In genomic region chr22:37757663-37758062, GRCh38 we compare ENCODE assay signal across 19 cellular contexts. TPM values are rescaled to one million over a fixed set of nuclear protein-coding genes. Genes with fewer than 3 reads are reported as not detected.
DNase-seq lines count a peak whose midpoint lies in the region; ATAC-seq, FAIRE-seq and TF ChIP-seq lines count a peak whose summit lies in the region.
"Had no signal": no experiment of that assay in that cellular context is flagged by ENCODE, and none has a peak within 500 bp of the region (broad histone marks: within the 10 kb centered on the region; RNA-seq: fewer than 3 reads in every experiment).

No MANE protein-coding gene starts in this region.

- H2AK5ac ChIP-seq in neuronal stem cell (ENCODE audit: low read depth, low read length), result no peak overlapping the region

- no peak overlapping the region for H4K91ac ChIP-seq in neuronal stem cell (ENCODE audit: low read depth, low read length, poor library complexity)

- BruUV-seq in HepG2 (replicated peaks; lab: Mats Ljungman, UMichigan) (no TSS peak), K562 (replicated peaks; lab: Mats Ljungman, UMichigan) (no TSS peak)

- H3K4me2 ChIP-seq in HepG2 (ENCODE audit: low read depth, low read length) (no peak overlapping the region), K562 (ENCODE audit: insufficient read depth, low read length) (no peak overlapping the region), neuronal stem cell (ENCODE audit: insufficient read depth, low read length, poor library complexity, severe bottlenecking) (no peak overlapping the region)

- intact Hi-C loops in HepG2 (cut with micrococcal nuclease; ENCODE audit: unreplicated experiment), result no loop called here
- intact Hi-C loops in right lobe of liver (cut with DNase I), result no loop called here
- intact Hi-C loops in K562 (cut with micrococcal nuclease), result no loop called here

- WGBS in HepG2 (ENCODE audit: low lambda C conversion rate), result 97% methylated on average over 11 of the region's 27 CpGs
- 100% methylated on average over 6 of the region's 27 CpGs for WGBS in right lobe of liver (ENCODE audit: insufficient coverage, low coverage, low lambda C conversion rate, missing lambda C conversion rate)
- WGBS in K562 (ENCODE audit: insufficient coverage, low coverage, missing lambda C conversion rate), result 87% methylated on average over 6 of the region's 27 CpGs
- no CpG with 5 or more reads among the region's 27 CpGs for WGBS in neuronal stem cell (ENCODE audit: extremely low coverage in 2 of 2, insufficient read length in 2 of 2, insufficient replicate concordance in 1 of 2), 2 donors

- H2BK15ac ChIP-seq in neuronal stem cell (ENCODE audit: low read length), result no peak overlapping the region

- H3K9me3 ChIP-seq in HepG2 (ENCODE audit: low read length) (no peaks in the 10 kb centered on the region), right lobe of liver (no peaks in the 10 kb centered on the region), K562 (replicated peaks; ENCODE audit: control insufficient read depth, insufficient read depth, low read depth, low read length) (no peaks in the 10 kb centered on the region), neuronal stem cell (replicated peaks in 1 of 2; ENCODE audit: control insufficient read depth in 2 of 2, insufficient read depth in 1 of 2, low read depth in 1 of 2, low read length in 2 of 2) (no peaks in the 10 kb centered on the region)
- H3K9me3 ChIP-seq: BE2C, HAP-1 had no signal

- CTCF ChIA-PET in HepG2 (lab: Yijun Ruan, JAX; ENCODE audit: low intra/inter-chr PET ratio, low total read pairs) (no interaction called here), K562 (lab: Yijun Ruan, JAX; ENCODE audit: low intra/inter-chr PET ratio) (no interaction called here)

- TF ChIP-seq CTCF in HepG2 (CRISPR knock-in tag; IDR thresholded peaks at IDR 0.05), result no peak
- no peak for TF ChIP-seq CTCF in right lobe of liver (IDR thresholded peaks at IDR 0.05)
- TF ChIP-seq CTCF in K562 (IDR thresholded peaks at IDR 0.05 in 2 of 3, conservative IDR thresholded peaks at IDR 0.05 in 1 of 3; ENCODE audit: insufficient read depth in 2 of 3, low read depth in 1 of 3, low read length in 3 of 3), result no peak

- H3K4ac ChIP-seq in neuronal stem cell (ENCODE audit: low read length), result no peak overlapping the region

- H3K79me2 ChIP-seq in HepG2 (ENCODE audit: insufficient read depth, low read length) (no peaks in the 10 kb centered on the region), K562 (ENCODE audit: control insufficient read depth, insufficient read depth, low read length) (no peaks in the 10 kb centered on the region)

- no peak overlapping the region for H2BK120ac ChIP-seq in neuronal stem cell (ENCODE audit: low read depth, low read length)

- TF ChIP-seq EP300 in HepG2 (IDR thresholded peaks at IDR 0.05; ENCODE audit: low read depth in 2 of 2, low read length in 2 of 2) (no peak), HepG2 (CRISPR knock-in tag; IDR thresholded peaks at IDR 0.05; ENCODE audit: borderline replicate concordance) (no peak), K562 (IDR thresholded peaks at IDR 0.05; ENCODE audit: low read length) (no peak)

- H3K18ac ChIP-seq in neuronal stem cell (ENCODE audit: low read length), result no peak overlapping the region

- H3K9me1 ChIP-seq in K562 (ENCODE audit: control insufficient read depth, insufficient read depth, low read length), result no peaks in the 10 kb centered on the region

- H3K4me3 ChIP-seq in HepG2 (replicated peaks in 1 of 3; ENCODE audit: insufficient read depth in 1 of 3, low read depth in 2 of 3, low read length in 3 of 3) (no peak overlapping the region), right lobe of liver (no peak overlapping the region), K562 (no peak overlapping the region), neuronal stem cell (ENCODE audit: low read length in 2 of 2) (no peak overlapping the region)
- H3K4me3 ChIP-seq: GM23248, HAP-1 had no signal

- H3K36me3 ChIP-seq in HepG2 (replicated peaks in 1 of 2; ENCODE audit: control insufficient read depth in 1 of 2, insufficient read depth in 2 of 2, low read length in 2 of 2) (peaks cover 2 to 47% of the 10 kb centered on the region in 2 experiments), right lobe of liver (peaks cover 0 to 23% (median 14%) of the 10 kb centered on the region in 4 donors), K562 (ENCODE audit: control insufficient read depth, insufficient read depth, low read length) (peaks cover 2% of the 10 kb centered on the region; the same call in 1 of the 3 replicates), neuronal stem cell (replicated peaks in 1 of 2; ENCODE audit: control insufficient read depth in 2 of 2, insufficient read depth in 2 of 2, low read length in 2 of 2) (peaks cover 38 to 95% of the 10 kb centered on the region in 2 donors)

- no peaks in the 10 kb centered on the region for H4K20me1 ChIP-seq in HepG2 (ENCODE audit: insufficient read depth, low read length)
- no peaks in the 10 kb centered on the region for H4K20me1 ChIP-seq in K562 (replicated peaks; ENCODE audit: control insufficient read depth, insufficient read depth, low read length)

- in situ Hi-C loops in HepG2 (cut with HindIII; ENCODE audit: extremely low pct_ligation_motif_present, low pct_unique_long_range_greater_than_20kb), result no loop called here
- in situ Hi-C loops in K562 (cut with MboI), result no loop called here

- no peak overlapping the region for H3K27ac ChIP-seq in HepG2 (ENCODE audit: extremely low read length, insufficient read depth, low read length)
- H3K27ac ChIP-seq in right lobe of liver, result no peak overlapping the region
- H3K27ac ChIP-seq in K562 (ENCODE audit: extremely low read depth, low read depth, low read length), result no peak overlapping the region
- H3K27ac ChIP-seq in neuronal stem cell (replicated peaks; ENCODE audit: low read length), result no peak overlapping the region
- H3K27ac ChIP-seq: GM23248, HL-60 had no signal

- H2BK5ac ChIP-seq in neuronal stem cell (ENCODE audit: low read length), result peak overlapping the region; percentile 24

- no peaks in the 10 kb centered on the region for H3K79me1 ChIP-seq in neuronal stem cell (ENCODE audit: low read depth, low read length)

- H3K9ac ChIP-seq in HepG2 (ENCODE audit: insufficient read depth, low read depth, low read length) (no peak overlapping the region), K562 (ENCODE audit: insufficient read depth in 1 of 2, low read depth in 2 of 2, low read length in 2 of 2) (no peak overlapping the region), neuronal stem cell (ENCODE audit: low read depth, low read length, poor library complexity) (peak overlapping the region; percentile 4)
- H3K9ac ChIP-seq: GM23248 had no signal

- H2AFZ ChIP-seq in HepG2 (ENCODE audit: low read length) (no peak overlapping the region), K562 (ENCODE audit: low read depth, low read length) (no peak overlapping the region), neuronal stem cell (ENCODE audit: low read length) (no peak overlapping the region)
- H2AFZ ChIP-seq: GM23248 had no signal

- H3K4me1 ChIP-seq in HepG2 (ENCODE audit: insufficient read depth, low read length) (peaks cover 56% of the 10 kb centered on the region), right lobe of liver (peaks cover 0 to 41% (median 18%) of the 10 kb centered on the region in 4 donors), K562 (replicated peaks in 1 of 2; ENCODE audit: control insufficient read depth in 2 of 2, insufficient read depth in 2 of 2, low read length in 2 of 2) (peaks cover 12 to 26% of the 10 kb centered on the region in 2 experiments), neuronal stem cell (ENCODE audit: control insufficient read depth in 2 of 2, insufficient read depth in 1 of 2, low read depth in 1 of 2, low read length in 2 of 2) (peaks cover 0 to 2% of the 10 kb centered on the region in 2 donors)
- H3K4me1 ChIP-seq: HAP-1 had no signal

- H3K14ac ChIP-seq in neuronal stem cell (ENCODE audit: low read length), result no peak overlapping the region

- FAIRE-seq in HepG2 (lab: Jason Lieb, UNC) (no peak), K562 (lab: Jason Lieb, UNC) (no peak)
- FAIRE-seq: A204.1, GM12892, GM18507 had no signal

- TF ChIP-seq RAD21 in HepG2 (CRISPR knock-in tag; IDR thresholded peaks at IDR 0.05) (no peak), K562 (CRISPR knock-in tag; conservative IDR thresholded peaks at IDR 0.05 in 1 of 2, IDR thresholded peaks at IDR 0.05 in 1 of 2) (no peak)

- TF ChIP-seq POLR2A in HepG2 (IDR thresholded peaks at IDR 0.05; ENCODE audit: insufficient read depth in 1 of 2, low read depth in 2 of 2, low read length in 2 of 2) (no peak), right lobe of liver (IDR thresholded peaks at IDR 0.05) (no peak), K562 (conservative IDR thresholded peaks at IDR 0.05) (no peak)

- H2BK12ac ChIP-seq in neuronal stem cell (ENCODE audit: low read length), result no peak overlapping the region

- H3K27me3 ChIP-seq in HepG2 (ENCODE audit: control insufficient read depth in 1 of 2, insufficient read depth in 2 of 2, low read length in 2 of 2), result no peaks in the 10 kb centered on the region
- H3K27me3 ChIP-seq in right lobe of liver, result no peaks in the 10 kb centered on the region
- no peaks in the 10 kb centered on the region for H3K27me3 ChIP-seq in K562 (ENCODE audit: control insufficient read depth in 2 of 2, insufficient read depth in 2 of 2, low read length in 2 of 2)
- no peaks in the 10 kb centered on the region for H3K27me3 ChIP-seq in neuronal stem cell (ENCODE audit: control insufficient read depth in 3 of 3, insufficient read depth in 3 of 3, low read depth in 1 of 3, low read length in 3 of 3)
- H3K27me3 ChIP-seq: BE2C had no signal

- no peak overlapping the region for H3K23ac ChIP-seq in neuronal stem cell (ENCODE audit: low read depth, low read length, poor library complexity)

- ATAC-seq in HepG2 (no peak), right lobe of liver (no peak), K562 (no peak)

- H4K8ac ChIP-seq in neuronal stem cell (ENCODE audit: low read depth, low read length), result no peak overlapping the region

- POLR2A ChIA-PET in HepG2 (lab: Yijun Ruan, JAX), result no interaction called here
- POLR2A ChIA-PET in K562 (lab: Yijun Ruan, JAX), result interaction anchor here (1.1 kb wide), 1 partner anchor 9 kb away, joined by 4 read pairs; no protein-coding TSS in a partner anchor

- no peak for DNase-seq in HepG2 (ENCODE audit: low spot score)
- DNase-seq in right lobe of liver, result no peak
- no peak for DNase-seq in K562 (ENCODE audit: extremely low read depth in 1 of 4, low spot score in 3 of 4)
- DNase-seq in neuronal stem cell (ENCODE audit: low spot score), result no peak
- no peak for DNase-seq in NCI-H2196 treated with DMSO at 0.1 percent for 48 hours (lab: John Stamatoyannopoulos, UW; ENCODE audit: unreplicated experiment)
- no peak for DNase-seq in NCI-H2081 (lab: John Stamatoyannopoulos, UW)
- DNase-seq: ACHN; BE2C; CD4-positive, alpha-beta memory T cell; DMS153; DMS79; GDM1; GM23248; IMR-90 had no signal

RNA-seq across cellular contexts. Expression of gene GCAT, which starts 50.1 kb away (rescaled TPM):
- 50.3 and 56.8 TPM in 2 replicates for total RNA-seq in HepG2 (2016; rRNA removed; fragmentation: Illumina TruSeq; extraction: Trizol)
- 23.1 and 31.8 TPM in 2 replicates for total RNA-seq in HepG2 (2016; cell fraction: cytosol; rRNA removed; fragmentation: Illumina TruSeq; extraction: Trizol; ENCODE audit: low read depth)
- 52.6 and 58.0 TPM in 2 replicates for total RNA-seq in HepG2 (2016; cell fraction: insoluble cytoplasmic fraction; rRNA removed; fragmentation: Illumina TruSeq; extraction: Trizol)
- total RNA-seq in HepG2 (2016; cell fraction: membrane; rRNA removed; fragmentation: Illumina TruSeq; extraction: Trizol), result 32.9 and 38.6 TPM in 2 replicates
- 22.7 and 25.7 TPM in 2 replicates for total RNA-seq in HepG2 (2016; cell fraction: nucleus; rRNA removed; fragmentation: Illumina TruSeq; extraction: Trizol)
- 24.6 and 28.0 TPM in 2 replicates for polyA plus RNA-seq in HepG2 (2011; rRNA removed)
- 15.8 and 37.3 TPM in 2 replicates for polyA plus RNA-seq in HepG2 (2011; cell fraction: cytosol; rRNA removed)
- polyA plus RNA-seq in HepG2 (2011; cell fraction: nucleus; rRNA removed), result 35.2 and 54.6 TPM in 2 replicates
- 10.3 and 20.4 TPM in 2 replicates for polyA plus RNA-seq in HepG2 (2012)
- polyA plus RNA-seq in HepG2 (2016; cell fraction: cytosol; fragmentation: Illumina TruSeq; extraction: Trizol; ENCODE audit: low read depth), result 22.8 and 31.3 TPM in 2 replicates
- 55.4 and 57.3 TPM in 2 replicates for polyA plus RNA-seq in HepG2 (2016; cell fraction: insoluble cytoplasmic fraction; fragmentation: Illumina TruSeq; extraction: Trizol; ENCODE audit: low read depth)
- 28.0 and 32.8 TPM in 2 replicates for polyA plus RNA-seq in HepG2 (2016; cell fraction: membrane; fragmentation: Illumina TruSeq; extraction: Trizol; ENCODE audit: low read depth)
- 37.4 and 40.9 TPM in 2 replicates for polyA plus RNA-seq in HepG2 (2016; cell fraction: nucleus; fragmentation: Illumina TruSeq; extraction: Trizol; ENCODE audit: insufficient read depth, low read depth)
- 8.3 and 44.9 TPM in 2 replicates for polyA minus RNA-seq in HepG2 (2011; rRNA and poly(A)+ RNA removed; ENCODE audit: low replicate concordance)
- polyA minus RNA-seq in HepG2 (2011; cell fraction: cytosol; rRNA and poly(A)+ RNA removed), result 21.9 and 27.6 TPM in 2 replicates
- 18.2 TPM in 2 replicates for polyA minus RNA-seq in HepG2 (2011; cell fraction: nucleus; rRNA and poly(A)+ RNA removed)
- 10 to 100 TPM; 21.9 to 43.0 (median 29.8) TPM for total RNA-seq in right lobe of liver
- total RNA-seq in K562 (2011; cell fraction: chromatin; rRNA removed; ENCODE audit: low replicate concordance), result 16.0 and 39.6 TPM in 2 replicates
- total RNA-seq in K562 (2011; cell fraction: nucleolus; rRNA removed), result 46.5 and 53.8 TPM in 2 replicates
- total RNA-seq in K562 (2011; cell fraction: nucleoplasm; rRNA removed), result 23.7 and 29.9 TPM in 2 replicates
- total RNA-seq in K562 (2014; rRNA removed), result 69.9 and 81.1 TPM in 2 replicates
- 9.3 and 13.6 TPM in 2 replicates for total RNA-seq in K562 (2014; rRNA removed; fragmentation: Illumina TruSeq; extraction: Trizol)
- 26.4 TPM in 2 replicates for total RNA-seq in K562 (2015; rRNA removed; fragmentation: Illumina TruSeq; extraction: Trizol)
- 61.7 and 63.4 TPM in 2 replicates for total RNA-seq in K562 (2021)
- 21.1 and 31.0 TPM in 2 replicates for polyA plus RNA-seq in K562 (2011; rRNA removed)
- polyA plus RNA-seq in K562 (2011; cell fraction: cytosol; rRNA removed), result 32.3 and 62.2 TPM in 2 replicates
- polyA plus RNA-seq in K562 (2011; cell fraction: nucleus; rRNA removed), result 68.1 and 71.9 TPM in 2 replicates
- polyA plus RNA-seq in K562 (2012), result 31.0 and 75.8 TPM in 2 replicates
- polyA plus RNA-seq in K562 (2014; fragmentation: Illumina TruSeq; extraction: Trizol), result 31.8 and 50.7 TPM in 2 replicates
- polyA plus RNA-seq in K562 (2014; fragmentation: Nextera tagmentation; extraction: Ambion mirVana), result 1 to 10 TPM; 1.9 to 5.3 TPM
- polyA plus RNA-seq in K562 (2014; rRNA removed), result 57.7 and 57.8 TPM in 2 replicates
- 6.5 and 8.8 TPM in 2 replicates for polyA minus RNA-seq in K562 (2011; rRNA and poly(A)+ RNA removed)
- polyA minus RNA-seq in K562 (2011; cell fraction: cytosol; rRNA and poly(A)+ RNA removed), result 29.9 and 31.5 TPM in 2 replicates
- polyA minus RNA-seq in K562 (2011; cell fraction: nucleus; rRNA and poly(A)+ RNA removed), result 15.6 and 25.7 TPM in 2 replicates
- polyA plus RNA-seq in neuronal stem cell (2013, experiment 1 of 2), result 22.8 TPM
- polyA plus RNA-seq in neuronal stem cell (2013, experiment 2 of 2), result 22.6 TPM

Comparison
In these comparisons a context has a peak if more than half of its experiments do, and no peak if none do; other contexts are left out.
1. Of the 241 proteins assayed by ChIP-seq in both HepG2 and K562: peak only in HepG2: none; only in K562: none; in both: RBFOX2; in neither: 240.